Comparison of ENCODE assay signal across 1 cellular context in genomic region chr9:21047315-21047714, GRCh38.
TF ChIP-seq lines count a peak whose summit lies in the region.

No MANE protein-coding gene starts in this region.

TF ChIP-seq in GM12878, 131 proteins besides CTCF, POLR2A, EP300 and RAD21 (continued from another document):
- TF ChIP-seq CUX1 (IDR thresholded peaks at IDR 0.05; ENCODE audit: insufficient replicate concordance, low read depth, low read length) (no peak), SUZ12 (IDR thresholded peaks at IDR 0.05; ENCODE audit: unreplicated experiment) (no peak), E2F4 (IDR thresholded peaks at IDR 0.05; ENCODE audit: low read depth, low read length) (no peak), IRF5 (IDR thresholded peaks at IDR 0.05; ENCODE audit: borderline replicate concordance) (no peak)
